ENCODE assay signal across 8 cellular contexts in genomic region chr2:14634223-14634884, GRCh38. TPM values are rescaled to one million over a fixed set of nuclear protein-coding genes. Genes with fewer than 3 reads are reported as not detected.
DNase-seq lines count a peak whose midpoint lies in the region; TF ChIP-seq lines count a peak whose summit lies in the region.

No MANE protein-coding gene starts in this region.

- no peaks in the 10 kb centered on the region for H3K9me3 ChIP-seq in muscle layer of colon (ENCODE audit: low read length)

- H3K36me3 ChIP-seq in muscle layer of colon (ENCODE audit: insufficient read depth, low read length) = no peaks in the 10 kb centered on the region

- peaks cover 0 to 14% of the 10 kb centered on the region in 2 donors for H3K27me3 ChIP-seq in muscle layer of colon (ENCODE audit: control insufficient read depth in 1 of 2, insufficient read depth in 2 of 2, low read length in 2 of 2)

- H3K4me1 ChIP-seq in muscle layer of colon (ENCODE audit: insufficient read depth, low read length) = peaks cover 20% of the 10 kb centered on the region

- peak overlapping the region; percentile 82 for H3K27ac ChIP-seq in muscle layer of colon (ENCODE audit: low read depth, low read length)

- TF ChIP-seq CTCF in fibroblast of mammary gland (conservative IDR thresholded peaks at IDR 0.05; ENCODE audit: control insufficient read depth, insufficient read depth, low read depth, low read length) = peak; percentile 68

- peak; percentile 14 to 65 for DNase-seq in NCI-H446 (lab: John Stamatoyannopoulos, UW)
- DNase-seq in NCI-H446 treated with DMSO at 0.1 percent for 48 hours (lab: John Stamatoyannopoulos, UW) = no peak
- DNase-seq in HUDEP-2 (lab: John Stamatoyannopoulos, UW; ENCODE audit: unreplicated experiment in 76 of 76) = peak in 40 of 76 experiments; percentile 1 to 64 (median 27)
- peak; percentile 79 for DNase-seq in SHP77 treated with DMSO at 0.1 percent for 48 hours (lab: John Stamatoyannopoulos, UW)
- DNase-seq in fibroblast of mammary gland (ENCODE audit: low read depth) = peak; percentile 75
- DNase-seq in ureter (ENCODE audit: low spot score) = peak; percentile 89
- DNase-seq in HuH-7 (ENCODE audit: low spot score) = no peak

- peak overlapping the region; percentile 61 for H3K4me3 ChIP-seq in fibroblast of mammary gland (ENCODE audit: control insufficient read depth, low read depth, low read length)
- peak overlapping the region; percentile 77 to 86 for H3K4me3 ChIP-seq in muscle layer of colon (ENCODE audit: low read depth in 1 of 2, low read length in 2 of 2)

- H3K9ac ChIP-seq in muscle layer of colon (ENCODE audit: low read length) = no peak overlapping the region

RNA-seq across cellular contexts. Expression of gene LRATD1, which starts 1.8 kb away (rescaled TPM):
- 27.5 TPM for total RNA-seq in ureter

Comparison
In these comparisons a context has a peak if more than half of its experiments do, and no peak if none do; other contexts are left out.
1. DNase-seq: peak in NCI-H446 (2 of 2), HUDEP-2 (40 of 76), SHP77 treated with DMSO at 0.1 percent for 48 hours (single experiment), fibroblast of mammary gland (single experiment) and ureter (single experiment); none in NCI-H446 treated with DMSO at 0.1 percent for 48 hours (single experiment) and HuH-7 (single experiment).